In the genomic region with DNA sequence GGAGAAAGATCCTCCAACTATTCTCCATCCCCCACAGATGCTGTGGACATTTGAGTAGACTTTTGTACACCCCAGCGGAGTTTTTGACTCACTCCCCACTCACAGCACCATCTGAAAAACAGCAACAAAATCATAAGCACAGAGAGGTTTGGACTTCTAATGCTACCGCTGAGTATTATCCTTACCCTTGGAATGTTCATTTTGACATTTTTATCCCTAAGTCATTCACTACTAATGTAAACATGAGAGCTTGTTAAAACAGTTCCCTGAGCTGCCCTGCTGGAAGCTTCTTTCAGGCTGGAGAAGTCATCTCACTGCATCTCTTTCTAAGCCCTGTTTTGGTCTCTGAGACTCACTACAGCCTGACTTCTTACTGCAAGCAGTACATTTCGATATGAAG, we compare ENCODE assay signal across 15 cellular contexts.
DNase-seq lines count a peak whose midpoint lies in the region; ATAC-seq and TF ChIP-seq lines count a peak whose summit lies in the region.
"Had no signal": no experiment of that assay in that cellular context is flagged by ENCODE, and none has a peak within 500 bp of the region (broad histone marks: within the 10 kb centered on the region; RNA-seq: fewer than 3 reads in every experiment).

No MANE protein-coding gene starts in this region.

- peak; percentile 60 for DNase-seq in AG09319 (ENCODE audit: extremely low read depth, low read depth)
- DNase-seq in RWPE2 (ENCODE audit: low spot score), result no peak
- DNase-seq in fibroblast of gingiva (ENCODE audit: low read depth), result peak; percentile 85
- DNase-seq in sigmoid colon, result peak; percentile 67
- no peak for DNase-seq in nucleus accumbens (lab: John Stamatoyannopoulos, UW)
- DNase-seq in stimulated activated CD4-positive, alpha-beta T cell treated with anti-CD3 and anti-CD28 coated beads, Interleukin-4, amount 100 ng/mL, for 24 hours, result no peak
- DNase-seq in DMS114 treated with DMSO at 0.1 percent for 48 hours (lab: John Stamatoyannopoulos, UW; ENCODE audit: unreplicated experiment), result no peak
- DNase-seq: activated CD4-positive, alpha-beta T cell treated with anti-CD3 and anti-CD28 coated beads, Interleukin-2, amount 50 U/mL, for 1 hour; activated effector memory CD4-positive, alpha-beta T cell treated with Interleukin-2 at 50 U/mL for 16 hours; foreskin melanocyte; kidney glomerular epithelial cell; T-helper 17 cell had no signal

- TF ChIP-seq EP300 in sigmoid colon (IDR thresholded peaks at IDR 0.05), result peak in 1 of 4 donors; percentile 91

- no peak for TF ChIP-seq POLR2A in sigmoid colon (IDR thresholded peaks at IDR 0.05)

- ATAC-seq in RWPE2 (ENCODE audit: low read depth), result peak; percentile 59; the same call in 1 of the 3 replicates
- no peak for ATAC-seq in HG03025 (IDR thresholded peaks at IDR 0.05; ENCODE audit: low FRiP score, unreplicated experiment)
- ATAC-seq: Panc1, T-helper 17 cell had no signal

- intact Hi-C loops in sigmoid colon (cut with DNase I), result loop anchor here (5.0 kb wide), 1 partner anchor 1070 kb away; no protein-coding TSS in a partner anchor

- no peaks in the 10 kb centered on the region for H3K4me1 ChIP-seq in RWPE2 (ENCODE audit: insufficient read depth, poor library complexity, severe bottlenecking)
- H3K4me1 ChIP-seq in sigmoid colon, result peaks cover 0 to 47% (median 43%) of the 10 kb centered on the region in 4 donors
- H3K4me1 ChIP-seq: BLaER1 treated with 17β-estradiol and CSF1 and Interleukin-3, amounts not matched to agents 10 nM and 100 nM had no signal

- H3K9me3 ChIP-seq in RWPE2 (ENCODE audit: severe bottlenecking) (no peaks in the 10 kb centered on the region), sigmoid colon (no peaks in the 10 kb centered on the region)

- no peaks in the 10 kb centered on the region for H3K36me3 ChIP-seq in RWPE2 (ENCODE audit: low read depth)
- H3K36me3 ChIP-seq in sigmoid colon, result no peaks in the 10 kb centered on the region
- H3K36me3 ChIP-seq: BLaER1 treated with 17β-estradiol and CSF1 and Interleukin-3, amounts not matched to agents 10 nM and 100 nM had no signal

- H3K27ac ChIP-seq in RWPE2 (ENCODE audit: poor library complexity, severe bottlenecking) (no peak overlapping the region), sigmoid colon (peak overlapping the region; percentile 72 to 83 (median 74))
- H3K27ac ChIP-seq: BLaER1 treated with 17β-estradiol and CSF1 and Interleukin-3, amounts not matched to agents 10 nM and 100 nM had no signal

- WGBS in sigmoid colon, 2 donors, result 64 to 71% methylated on average over 3 of the region's 3 CpGs

- H3K27me3 ChIP-seq in RWPE2 (ENCODE audit: insufficient read depth, poor library complexity, severe bottlenecking) (no peaks in the 10 kb centered on the region), sigmoid colon (no peaks in the 10 kb centered on the region)
- H3K27me3 ChIP-seq: BLaER1 treated with 17β-estradiol and CSF1 and Interleukin-3, amounts not matched to agents 10 nM and 100 nM had no signal

- H3K4me3 ChIP-seq in RWPE2 (ENCODE audit: severe bottlenecking) (no peak overlapping the region), sigmoid colon (no peak overlapping the region)
- H3K4me3 ChIP-seq: BLaER1 treated with 17β-estradiol and CSF1 and Interleukin-3, amounts not matched to agents 10 nM and 100 nM had no signal

- TF ChIP-seq CTCF in AG09319 (IDR thresholded peaks at IDR 0.05; ENCODE audit: low read depth, low read length), result no peak
- no peak for TF ChIP-seq CTCF in RWPE2 (IDR thresholded peaks at IDR 0.05; ENCODE audit: poor library complexity, severe bottlenecking)
- TF ChIP-seq CTCF in sigmoid colon (IDR thresholded peaks at IDR 0.05), result no peak

Comparison
In these comparisons a context has a peak if more than half of its experiments do, and no peak if none do; other contexts are left out.
1. DNase-seq: peak in AG09319 (single experiment), fibroblast of gingiva (single experiment) and sigmoid colon (single experiment); none in RWPE2 (single experiment), nucleus accumbens (0 of 56), stimulated activated CD4-positive, alpha-beta T cell treated with anti-CD3 and anti-CD28 coated beads, Interleukin-4, amount 100 ng/mL, for 24 hours (single experiment) and DMS114 treated with DMSO at 0.1 percent for 48 hours (single experiment).